Comparison of ENCODE assay signal across 23 cellular contexts in genomic region chr7:1889091-1889490, GRCh38.
DNase-seq lines count a peak whose midpoint lies in the region; ATAC-seq, FAIRE-seq and TF ChIP-seq lines count a peak whose summit lies in the region.
"Had no signal": no experiment of that assay in that cellular context is flagged by ENCODE, and none has a peak within 500 bp of the region (broad histone marks: within the 10 kb centered on the region; RNA-seq: fewer than 3 reads in every experiment).

No MANE protein-coding gene starts in this region.

- CTCF ChIA-PET in activated CD4-positive, alpha-beta T cell treated with anti-CD3 and anti-CD28 coated beads, Interleukin-2, amount 10 ng/mL, durations not matched to agents 7 days and 5 days (lab: Charles Lee): interaction anchor here (1.3 kb wide), 1 partner anchor 12 kb away, joined by 3 read pairs; no protein-coding TSS in a partner anchor
- CTCF ChIA-PET in CD4-positive, alpha-beta T cell (lab: Charles Lee): no interaction called here
- CTCF ChIA-PET in activated CD8-positive, alpha-beta T cell treated with anti-CD3 and anti-CD28 coated beads for 36 hours (lab: Charles Lee): no interaction called here

- intact Hi-C loops in CD4-positive, alpha-beta T cell (cut with DNase I, micrococcal nuclease): no loop called here
- intact Hi-C loops in activated CD8-positive, alpha-beta T cell treated with anti-CD3 and anti-CD28 coated beads for 36 hours (cut with micrococcal nuclease): no loop called here
- intact Hi-C loops in spleen (cut with DNase I; ENCODE audit: low total_unique reads): no loop called here

- WGBS in spleen, 5 donors: 87 to 96% (median 93%) methylated on average over 3 to 11 of the region's 11 CpGs

- POLR2A ChIA-PET in activated CD4-positive, alpha-beta T cell treated with anti-CD3 and anti-CD28 coated beads, Interleukin-2, amount 10 ng/mL, durations not matched to agents 7 days and 5 days (lab: Charles Lee): no interaction called here
- POLR2A ChIA-PET in CD4-positive, alpha-beta T cell (lab: Charles Lee): interaction anchor here (1.4 kb wide), 1 partner anchor 50 kb away, joined by 6 read pairs; no protein-coding TSS in a partner anchor
- POLR2A ChIA-PET in activated CD8-positive, alpha-beta T cell treated with anti-CD3 and anti-CD28 coated beads for 36 hours (lab: Charles Lee): no interaction called here

- no peaks in the 10 kb centered on the region for H3K9me3 ChIP-seq in CD4-positive, alpha-beta T cell (ENCODE audit: control insufficient read depth, low read length)
- no peaks in the 10 kb centered on the region for H3K9me3 ChIP-seq in spleen

- H3K27me3 ChIP-seq in CD4-positive, alpha-beta T cell (ENCODE audit: control insufficient read depth, insufficient read depth, low read length): no peaks in the 10 kb centered on the region
- no peaks in the 10 kb centered on the region for H3K27me3 ChIP-seq in spleen (replicated peaks in 1 of 7)
- H3K27me3 ChIP-seq: BLaER1 had no signal

- TF ChIP-seq CTCF in CD4-positive, alpha-beta T cell (IDR thresholded peaks at IDR 0.05): no peak
- no peak for TF ChIP-seq CTCF in activated CD8-positive, alpha-beta T cell treated with anti-CD3 and anti-CD28 coated beads for 36 hours (IDR thresholded peaks at IDR 0.05)
- TF ChIP-seq CTCF in nephron progenitor cell (IDR thresholded peaks at IDR 0.05) (no peak), spleen (IDR thresholded peaks at IDR 0.05 in 8 of 11, conservative IDR thresholded peaks at IDR 0.05 in 3 of 11) (no peak)

- H3K4me1 ChIP-seq in spleen: peaks cover 4 to 48% (median 17%) of the 10 kb centered on the region in 6 donors
- H3K4me1 ChIP-seq: BLaER1 had no signal

- no peaks in the 10 kb centered on the region for H3K27me3 Mint-ChIP-seq in activated CD4-positive, alpha-beta T cell treated with anti-CD3 and anti-CD28 coated beads, Interleukin-2, amount 10 ng/mL, durations not matched to agents 7 days and 5 days
- H3K27me3 Mint-ChIP-seq in CD4-positive, alpha-beta T cell: no peaks in the 10 kb centered on the region
- no peaks in the 10 kb centered on the region for H3K27me3 Mint-ChIP-seq in activated CD8-positive, alpha-beta T cell treated with anti-CD3 and anti-CD28 coated beads for 36 hours
- peaks cover 2% of the 10 kb centered on the region for H3K27me3 Mint-ChIP-seq in nephron progenitor cell (ENCODE audit: low read depth, poor library complexity)
- no peaks in the 10 kb centered on the region for H3K27me3 Mint-ChIP-seq in stimulated activated naive B cell treated with anti-CD40 and anti-IgM and Interleukin-4, amounts not matched to agents 10 μg/mL and 1 μg/mL and 100 μg/mL, for 72 hours
- H3K27me3 Mint-ChIP-seq: CD4-positive, alpha-beta memory T cell had no signal

- H3K4me1 Mint-ChIP-seq in activated CD4-positive, alpha-beta T cell treated with anti-CD3 and anti-CD28 coated beads, Interleukin-2, amount 10 ng/mL, durations not matched to agents 7 days and 5 days: peaks cover 28% of the 10 kb centered on the region
- peaks cover 51% of the 10 kb centered on the region for H3K4me1 Mint-ChIP-seq in CD4-positive, alpha-beta T cell (ENCODE audit: low read depth)
- H3K4me1 Mint-ChIP-seq in activated CD8-positive, alpha-beta T cell treated with anti-CD3 and anti-CD28 coated beads for 36 hours (ENCODE audit: low read depth): peaks cover 15% of the 10 kb centered on the region
- H3K4me1 Mint-ChIP-seq in nephron progenitor cell: peaks cover 9% of the 10 kb centered on the region
- H3K4me1 Mint-ChIP-seq in stimulated activated naive B cell treated with anti-CD40 and anti-IgM and Interleukin-4, amounts not matched to agents 10 μg/mL and 1 μg/mL and 100 μg/mL, for 72 hours: peaks cover 10 to 22% of the 10 kb centered on the region in 2 donors

- FAIRE-seq in GM19239 (lab: Jason Lieb, UNC): no peak

- peaks cover 0 to 99% (median 19%) of the 10 kb centered on the region in 6 donors for H3K36me3 ChIP-seq in spleen

- H3K27ac Mint-ChIP-seq in activated CD4-positive, alpha-beta T cell treated with anti-CD3 and anti-CD28 coated beads, Interleukin-2, amount 10 ng/mL, durations not matched to agents 7 days and 5 days: peak overlapping the region; percentile 60
- peak overlapping the region; percentile 83 for H3K27ac Mint-ChIP-seq in CD4-positive, alpha-beta T cell
- peak overlapping the region; percentile 40 for H3K27ac Mint-ChIP-seq in activated CD8-positive, alpha-beta T cell treated with anti-CD3 and anti-CD28 coated beads for 36 hours
- peak overlapping the region; percentile 61 for H3K27ac Mint-ChIP-seq in nephron progenitor cell
- H3K27ac Mint-ChIP-seq in stimulated activated naive B cell treated with anti-CD40 and anti-IgM and Interleukin-4, amounts not matched to agents 10 μg/mL and 1 μg/mL and 100 μg/mL, for 72 hours: no peak overlapping the region

- no peak for DNase-seq in activated CD4-positive, alpha-beta T cell treated with anti-CD3 and anti-CD28 coated beads, Interleukin-2, amount 10 ng/mL, durations not matched to agents 7 days and 5 days
- no peak for DNase-seq in activated CD4-positive, alpha-beta T cell treated with anti-CD3 and anti-CD28 coated beads, Interleukin-2, amount 50 U/mL, for 48 hours
- DNase-seq in CD4-positive, alpha-beta T cell: no peak
- DNase-seq in activated CD8-positive, alpha-beta T cell treated with anti-CD3 and anti-CD28 coated beads for 36 hours: no peak
- DNase-seq in nephron progenitor cell (no peak), spleen (no peak), GM19239 (ENCODE audit: insufficient read length, low spot score) (no peak)
- DNase-seq in stimulated activated naive B cell treated with anti-CD40 and anti-IgM and Interleukin-4, amounts not matched to agents 10 μg/mL and 1 μg/mL and 100 μg/mL, for 72 hours: no peak
- DNase-seq: DMS 273 treated with DMSO at 0.1 percent for 48 hours; DMS79; GF-D8; GOT3; Karpas-422; NCI-H1092 treated with DMSO at 0.1 percent for 48 hours; NCI-H1436; NCI-H187; NCI-H524; NCI-H774; NK-92 treated with Interleukin-12 subunit alpha and Interleukin-12 subunit beta, amount 100 ng/mL, for 24 hours; SHP77 treated with DMSO at 0.1 percent for 48 hours had no signal

- no peak overlapping the region for H3K4me3 Mint-ChIP-seq in activated CD4-positive, alpha-beta T cell treated with anti-CD3 and anti-CD28 coated beads, Interleukin-2, amount 10 ng/mL, durations not matched to agents 7 days and 5 days
- peak overlapping the region; percentile 31 for H3K4me3 Mint-ChIP-seq in CD4-positive, alpha-beta T cell
- H3K4me3 Mint-ChIP-seq in activated CD8-positive, alpha-beta T cell treated with anti-CD3 and anti-CD28 coated beads for 36 hours: no peak overlapping the region
- no peak overlapping the region for H3K4me3 Mint-ChIP-seq in nephron progenitor cell
- H3K4me3 Mint-ChIP-seq in stimulated activated naive B cell treated with anti-CD40 and anti-IgM and Interleukin-4, amounts not matched to agents 10 μg/mL and 1 μg/mL and 100 μg/mL, for 72 hours: no peak overlapping the region
- H3K4me3 Mint-ChIP-seq: CD4-positive, alpha-beta memory T cell had no signal

- peaks cover 33% of the 10 kb centered on the region for H3K36me3 Mint-ChIP-seq in activated CD4-positive, alpha-beta T cell treated with anti-CD3 and anti-CD28 coated beads, Interleukin-2, amount 10 ng/mL, durations not matched to agents 7 days and 5 days (ENCODE audit: low read depth)
- peaks cover 74% of the 10 kb centered on the region for H3K36me3 Mint-ChIP-seq in CD4-positive, alpha-beta T cell (ENCODE audit: low read depth)
- peaks cover 22% of the 10 kb centered on the region for H3K36me3 Mint-ChIP-seq in activated CD8-positive, alpha-beta T cell treated with anti-CD3 and anti-CD28 coated beads for 36 hours (ENCODE audit: low read depth)
- peaks cover 22% of the 10 kb centered on the region for H3K36me3 Mint-ChIP-seq in nephron progenitor cell (ENCODE audit: low read depth)
- peaks cover 40 to 56% of the 10 kb centered on the region in 2 donors for H3K36me3 Mint-ChIP-seq in stimulated activated naive B cell treated with anti-CD40 and anti-IgM and Interleukin-4, amounts not matched to agents 10 μg/mL and 1 μg/mL and 100 μg/mL, for 72 hours

- no peak for ATAC-seq in CD4-positive, alpha-beta T cell (ENCODE audit: poor library complexity)
- ATAC-seq in activated CD8-positive, alpha-beta T cell treated with anti-CD3 and anti-CD28 coated beads for 36 hours: no peak
- ATAC-seq in stimulated activated naive B cell treated with anti-CD40 and anti-IgM and Interleukin-4, amounts not matched to agents 10 μg/mL and 1 μg/mL and 100 μg/mL, for 72 hours (replicated peaks): no peak

- peaks cover 10% of the 10 kb centered on the region for H3K9me3 Mint-ChIP-seq in activated CD4-positive, alpha-beta T cell treated with anti-CD3 and anti-CD28 coated beads, Interleukin-2, amount 10 ng/mL, durations not matched to agents 7 days and 5 days
- H3K9me3 Mint-ChIP-seq in CD4-positive, alpha-beta T cell: no peaks in the 10 kb centered on the region
- H3K9me3 Mint-ChIP-seq in activated CD8-positive, alpha-beta T cell treated with anti-CD3 and anti-CD28 coated beads for 36 hours: peaks cover 11% of the 10 kb centered on the region
- H3K9me3 Mint-ChIP-seq in nephron progenitor cell: no peaks in the 10 kb centered on the region
- H3K9me3 Mint-ChIP-seq in stimulated activated naive B cell treated with anti-CD40 and anti-IgM and Interleukin-4, amounts not matched to agents 10 μg/mL and 1 μg/mL and 100 μg/mL, for 72 hours: no peaks in the 10 kb centered on the region

- TF ChIP-seq POLR2A in spleen (IDR thresholded peaks at IDR 0.05): no peak

- no peak overlapping the region for H3K4me3 ChIP-seq in spleen
- H3K4me3 ChIP-seq: BLaER1, PC-9 had no signal

- H3K27ac ChIP-seq in CD4-positive, alpha-beta T cell (ENCODE audit: low read depth, low read length): no peak overlapping the region
- H3K27ac ChIP-seq in spleen: peak overlapping the region in 1 of 8 donors; percentile 46
- H3K27ac ChIP-seq: BLaER1, PC-9 had no signal
